Comparison of ENCODE assay signal across 8 cellular contexts in genomic region chr1:1307908-1308755, GRCh38. TPM values are rescaled to one million over a fixed set of nuclear protein-coding genes. Genes with fewer than 3 reads are reported as not detected.
A peak's percentile ranks its signal among the peaks of the same experiment; 100 is the strongest.
DNase-seq lines count a peak whose midpoint lies in the region; ATAC-seq, FAIRE-seq and TF ChIP-seq lines count a peak whose summit lies in the region.

TSS of gene ACAP3 (minus strand) at chr1:1307930. CDS start at chr1:1307815, 115 bp downstream.
TSS of gene PUSL1 (plus strand) at chr1:1308597. CDS start at chr1:1308644, 47 bp downstream.

- peak; percentile 65 for ATAC-seq in GM18498 (IDR thresholded peaks at IDR 0.05; ENCODE audit: unreplicated experiment)
- peak; percentile 69 for ATAC-seq in HG02885 (IDR thresholded peaks at IDR 0.05; ENCODE audit: poor library complexity, unreplicated experiment)

- H2AFZ ChIP-seq in astrocyte (ENCODE audit: low read depth, low read length) (peak within 1 kb of the TSS; percentile 62), hepatocyte (peak within 1 kb of the TSS; percentile 64)

- peaks cover 72% of the 10 kb centered on the region for H4K20me1 ChIP-seq in astrocyte (ENCODE audit: insufficient read depth, low read length)
- peaks cover 23% of the 10 kb centered on the region for H4K20me1 ChIP-seq in hepatocyte (ENCODE audit: insufficient read depth, poor library complexity, severe bottlenecking)

- H3K27me3 Mint-ChIP-seq in astrocyte (ENCODE audit: low read depth, unreplicated experiment), result no peaks in the 10 kb centered on the region

- H3K27ac ChIP-seq in astrocyte (ENCODE audit: low read depth, low read length) (peak within 1 kb of the TSS; percentile 70), hepatocyte (peak within 1 kb of the TSS; percentile 93)

- no peaks in the 10 kb centered on the region for H3K9me2 ChIP-seq in hepatocyte (replicated peaks; ENCODE audit: insufficient read depth)

- DNase-seq in NCI-H1930 (lab: John Stamatoyannopoulos, UW) (peak; percentile 80 to 92), T-helper 22 cell (ENCODE audit: low read depth) (peak; percentile 82), astrocyte (ENCODE audit: low read depth) (peak; percentile 81), hepatocyte (ENCODE audit: low spot score) (peak; percentile 97), retinal pigment epithelial cell (ENCODE audit: low read depth) (peak; percentile 62), cortex of kidney (lab: John Stamatoyannopoulos, UW) (no peak)

- peak within 1 kb of the TSS; percentile 96 for H3K4me2 ChIP-seq in astrocyte (ENCODE audit: low read length)
- peak within 1 kb of the TSS; percentile 99 for H3K4me2 ChIP-seq in hepatocyte

- peak within 1 kb of the TSS; percentile 92 for H3K4me3 Mint-ChIP-seq in astrocyte (ENCODE audit: unreplicated experiment)

- peak within 1 kb of the TSS; percentile 91 for H3K27ac Mint-ChIP-seq in astrocyte (ENCODE audit: unreplicated experiment)

- no peak for FAIRE-seq in astrocyte (lab: Jason Lieb, UNC)

- peaks cover 41% of the 10 kb centered on the region for H3K4me1 ChIP-seq in astrocyte (ENCODE audit: insufficient read depth, low read length)
- peaks cover 41% of the 10 kb centered on the region for H3K4me1 ChIP-seq in hepatocyte (ENCODE audit: insufficient read depth)

- WGBS in hepatocyte (ENCODE audit: low lambda C conversion rate, missing lambda C conversion rate), result 2% methylated on average over 69 of the region's 135 CpGs

- H3K79me2 ChIP-seq in astrocyte (ENCODE audit: insufficient read depth, low read length) (peaks cover 66% of the 10 kb centered on the region), hepatocyte (peaks cover 59% of the 10 kb centered on the region)

- H3K36me3 Mint-ChIP-seq in astrocyte (ENCODE audit: low read depth, unreplicated experiment), result peaks cover 4% of the 10 kb centered on the region

- peaks cover 8% of the 10 kb centered on the region for H3K4me1 Mint-ChIP-seq in astrocyte (ENCODE audit: low read depth, unreplicated experiment)

- H3K9me3 ChIP-seq in astrocyte (ENCODE audit: insufficient read depth, low read depth, low read length) (no peaks in the 10 kb centered on the region), hepatocyte (ENCODE audit: low read depth) (no peaks in the 10 kb centered on the region)

- H3K4me3 ChIP-seq in astrocyte (ENCODE audit: insufficient read depth, low read depth, low read length), result peak within 1 kb of the TSS; percentile 78
- H3K4me3 ChIP-seq in hepatocyte, result peak within 1 kb of the TSS; percentile 98
- peak within 1 kb of the TSS; percentile 61 for H3K4me3 ChIP-seq in retinal pigment epithelial cell (ENCODE audit: low read length)

- peak within 1 kb of the TSS; percentile 81 for H3K9ac ChIP-seq in astrocyte (ENCODE audit: low read length)

- no peaks in the 10 kb centered on the region for H3K9me3 Mint-ChIP-seq in astrocyte (ENCODE audit: unreplicated experiment)

- TF ChIP-seq CTCF in astrocyte (IDR thresholded peaks at IDR 0.05; ENCODE audit: insufficient read depth, low read depth, low read length) (no peak), hepatocyte (IDR thresholded peaks at IDR 0.05; ENCODE audit: poor library complexity) (no peak), retinal pigment epithelial cell (conservative IDR thresholded peaks at IDR 0.05; ENCODE audit: low read depth, low read length) (no peak)

- H3K27me3 ChIP-seq in astrocyte (ENCODE audit: insufficient read depth, low read length), result no peaks in the 10 kb centered on the region
- no peaks in the 10 kb centered on the region for H3K27me3 ChIP-seq in hepatocyte

- H3K36me3 ChIP-seq in astrocyte (ENCODE audit: insufficient read depth, low read length) (peaks cover 1% of the 10 kb centered on the region), hepatocyte (replicated peaks; ENCODE audit: insufficient read depth, low read depth) (no peaks in the 10 kb centered on the region)

RNA-seq across cellular contexts. Expression of gene ACAP3, which starts in this region (rescaled TPM):
- total RNA-seq in astrocyte (60.2 and 64.0 TPM in 2 replicates), hepatocyte (50.9 and 56.0 TPM in 2 replicates)
- 87.1 and 108 TPM in 2 replicates for polyA plus RNA-seq in hepatocyte

RNA-seq across cellular contexts. Expression of gene PUSL1, which starts in this region (rescaled TPM):
- 28.0 and 29.4 TPM in 2 replicates for total RNA-seq in astrocyte
- 27.7 and 36.2 TPM in 2 replicates for total RNA-seq in hepatocyte
- polyA plus RNA-seq in hepatocyte, result 27.4 and 37.2 TPM in 2 replicates
